8 cellular contexts compared by ENCODE assay signal in genomic region chr21:43916691-43917514, GRCh38. TPM values are rescaled to one million over a fixed set of nuclear protein-coding genes. Genes with fewer than 3 reads are reported as not detected.
DNase-seq lines count a peak whose midpoint lies in the region; ATAC-seq and TF ChIP-seq lines count a peak whose summit lies in the region.

No MANE protein-coding gene starts in this region.

- no peak for TF ChIP-seq POLR2A in heart left ventricle (IDR thresholded peaks at IDR 0.05)

- peaks cover 6% of the 10 kb centered on the region for H3K9me3 Mint-ChIP-seq in CD4-positive, alpha-beta T cell

- intact Hi-C loops in CD4-positive, alpha-beta T cell (cut with DNase I, micrococcal nuclease) = loop anchor here (1.0 to 5.0 kb wide), 3 partner anchors 50 to 106 kb away; partner anchors contain the start of gene AGPAT3 (in 1 of the 2)
- intact Hi-C loops in heart left ventricle (cut with DNase I) = loop anchor here in 1 of 10 donors (5.0 kb wide), 1 partner anchor 40 kb away; no protein-coding TSS in a partner anchor

- H3K4me3 Mint-ChIP-seq in CD4-positive, alpha-beta T cell = peak overlapping the region; percentile 85

- DNase-seq in CD4-positive, alpha-beta T cell = peak; percentile 51 to 77 (median 64)
- peak; percentile 17 for DNase-seq in Jurkat, Clone E6-1 (ENCODE audit: low read depth, low spot score)
- DNase-seq in activated T-cell treated with anti-CD3 and anti-CD28 coated beads for 1 hour (ENCODE audit: low read depth) = peak; percentile 56
- peak in 2 of 5 donors; percentile 44 to 64 for DNase-seq in heart left ventricle
- peak; percentile 41 to 43 for DNase-seq in stimulated activated CD8-positive, alpha-beta memory T cell treated with anti-CD3 and anti-CD28 coated beads, Interleukin-2, amount 100 ng/mL, for 48 hours (ENCODE audit: low read depth in 2 of 2)
- no peak for DNase-seq in anterior cingulate cortex (lab: John Stamatoyannopoulos, UW)
- no peak for DNase-seq in iPS-NIHi7 (ENCODE audit: extremely low spot score)
- DNase-seq in NOMO-1 (lab: John Stamatoyannopoulos, UW; ENCODE audit: unreplicated experiment in 2 of 2) = no peak

- H3K27ac ChIP-seq in CD4-positive, alpha-beta T cell (ENCODE audit: low read depth, low read length) = peak overlapping the region; percentile 87
- H3K27ac ChIP-seq in heart left ventricle = peak overlapping the region in 4 of 12 donors; percentile 28 to 53 (median 46)

- peaks cover 22% of the 10 kb centered on the region for H3K36me3 Mint-ChIP-seq in CD4-positive, alpha-beta T cell (ENCODE audit: low read depth)

- no peak for TF ChIP-seq CTCF in CD4-positive, alpha-beta T cell (IDR thresholded peaks at IDR 0.05)
- no peak for TF ChIP-seq CTCF in heart left ventricle (IDR thresholded peaks at IDR 0.05)

- H3K27me3 Mint-ChIP-seq in CD4-positive, alpha-beta T cell = no peaks in the 10 kb centered on the region

- peaks cover 4 to 62% (median 27%) of the 10 kb centered on the region in 12 donors for H3K4me1 ChIP-seq in heart left ventricle

- H3K27ac Mint-ChIP-seq in CD4-positive, alpha-beta T cell = peak overlapping the region; percentile 95

- POLR2A ChIA-PET in CD4-positive, alpha-beta T cell (lab: Charles Lee) = interaction anchor here (1.0 kb wide), 2 partner anchors 22 to 23 kb away, joined by 3 to 4 read pairs; no protein-coding TSS in a partner anchor

- peak; percentile 89 for ATAC-seq in CD4-positive, alpha-beta T cell (ENCODE audit: poor library complexity)
- ATAC-seq in heart left ventricle = peak; percentile 32 to 65 (median 53)

- no peaks in the 10 kb centered on the region for H3K36me3 ChIP-seq in heart left ventricle

- H3K27me3 ChIP-seq in CD4-positive, alpha-beta T cell (ENCODE audit: control insufficient read depth, insufficient read depth, low read length) = no peaks in the 10 kb centered on the region
- no peaks in the 10 kb centered on the region for H3K27me3 ChIP-seq in heart left ventricle

- peaks cover 9% of the 10 kb centered on the region for H3K9me3 ChIP-seq in CD4-positive, alpha-beta T cell (ENCODE audit: control insufficient read depth, low read length)
- H3K9me3 ChIP-seq in heart left ventricle = peaks cover 0 to 16% (median 3%) of the 10 kb centered on the region in 12 donors

- 52 to 63% (median 63%) methylated on average over 24 to 35 of the region's 35 CpGs for WGBS in heart left ventricle, 4 donors

- H3K4me1 Mint-ChIP-seq in CD4-positive, alpha-beta T cell (ENCODE audit: low read depth) = peaks cover 74% of the 10 kb centered on the region

- peak overlapping the region; percentile 0; the same call in 1 of the 2 replicates for H3K4me3 ChIP-seq in Jurkat, Clone E6-1 (ENCODE audit: low read length)
- peak overlapping the region in 8 of 12 donors; percentile 20 to 50 (median 35) for H3K4me3 ChIP-seq in heart left ventricle

- CTCF ChIA-PET in CD4-positive, alpha-beta T cell (lab: Charles Lee) = interaction anchor here (2.5 kb wide), 1 partner anchor 22 kb away, joined by 9 read pairs; no protein-coding TSS in a partner anchor

RNA-seq across cellular contexts. Expression of gene AGPAT3, which starts 51.9 kb away (rescaled TPM):
- 10 to 100 TPM; 40.8 to 43.4 TPM for total RNA-seq in CD4-positive, alpha-beta T cell
- polyA plus RNA-seq in Jurkat, Clone E6-1 (2012; ENCODE audit: insufficient read depth, insufficient read length) = 22.0 TPM
- 10 to 100 TPM; 48.7 to 86.0 (median 65.5) TPM for total RNA-seq in heart left ventricle
- polyA plus RNA-seq in heart left ventricle = 10 to 100 TPM; 26.6 to 51.3 TPM

Comparison
In these comparisons a context has a peak if more than half of its experiments do, and no peak if none do; other contexts are left out.
1. DNase-seq: peak in CD4-positive, alpha-beta T cell (10 of 10), Jurkat, Clone E6-1 (single experiment), activated T-cell treated with anti-CD3 and anti-CD28 coated beads for 1 hour (single experiment) and stimulated activated CD8-positive, alpha-beta memory T cell treated with anti-CD3 and anti-CD28 coated beads, Interleukin-2, amount 100 ng/mL, for 48 hours (2 of 2); none in anterior cingulate cortex (0 of 58), iPS-NIHi7 (single experiment) and NOMO-1 (0 of 2).